ENCODE assay signal across 8 cellular contexts in genomic region chr16:15777533-15778203, GRCh38.
A peak's percentile ranks its signal among the peaks of the same experiment; 100 is the strongest.
DNase-seq lines count a peak whose midpoint lies in the region; ATAC-seq, FAIRE-seq and TF ChIP-seq lines count a peak whose summit lies in the region.

No MANE protein-coding gene starts in this region.

- TF ChIP-seq CTCF in GM12873 (IDR thresholded peaks at IDR 0.05; ENCODE audit: insufficient read depth, low read depth, low read length, missing control alignments) (peak; percentile 70), bronchial epithelial cell (IDR thresholded peaks at IDR 0.05; ENCODE audit: insufficient read depth, low read length, severe bottlenecking) (peak; percentile 50), adrenal gland (IDR thresholded peaks at IDR 0.05) (peak in 1 of 6 experiments; percentile 7)

- H3K9me3 ChIP-seq in adrenal gland (replicated peaks in 1 of 3) = no peaks in the 10 kb centered on the region

- H3K9ac ChIP-seq in rectal smooth muscle tissue (ENCODE audit: low read length) = no peak overlapping the region

- DNase-seq in Ammon's horn (ENCODE audit: low spot score) = peak; percentile 4
- DNase-seq in NCI-H510A (lab: John Stamatoyannopoulos, UW) = peak; percentile 14
- peak; percentile 45 for DNase-seq in bronchial epithelial cell (ENCODE audit: low read depth)
- no peak for DNase-seq in stimulated activated naive CD4-positive, alpha-beta T cell (lab: John Stamatoyannopoulos, UW)
- no peak for DNase-seq in adrenal gland

- no peak for FAIRE-seq in bronchial epithelial cell (lab: Jason Lieb, UNC)

- H3K27ac ChIP-seq in rectal smooth muscle tissue (ENCODE audit: low read depth, low read length) = peak overlapping the region; percentile 71
- H3K27ac ChIP-seq in adrenal gland = no peak overlapping the region

- intact Hi-C loops in adrenal gland (cut with DNase I) = no loop called here

- WGBS in adrenal gland, 4 donors = 61 to 76% (median 64%) methylated on average over 9 to 11 of the region's 11 CpGs

- H3K4me1 ChIP-seq in rectal smooth muscle tissue (ENCODE audit: control insufficient read depth, insufficient read depth, low read length) (peaks cover 22% of the 10 kb centered on the region), adrenal gland (replicated peaks in 1 of 2) (no peaks in the 10 kb centered on the region)

- H3K27me3 ChIP-seq in bronchial epithelial cell (ENCODE audit: control insufficient read depth, insufficient read depth, low read length) (peaks cover 1% of the 10 kb centered on the region), rectal smooth muscle tissue (ENCODE audit: control insufficient read depth, insufficient read depth, low read length) (no peaks in the 10 kb centered on the region), adrenal gland (no peaks in the 10 kb centered on the region)

- no peak for TF ChIP-seq POLR2A in adrenal gland (IDR thresholded peaks at IDR 0.05)

- no peak overlapping the region for H3K4me3 ChIP-seq in bronchial epithelial cell (ENCODE audit: low read depth, low read length)
- H3K4me3 ChIP-seq in rectal smooth muscle tissue (ENCODE audit: low read length) = no peak overlapping the region
- H3K4me3 ChIP-seq in adrenal gland = no peak overlapping the region

- no peaks in the 10 kb centered on the region for H3K36me3 ChIP-seq in bronchial epithelial cell (ENCODE audit: control insufficient read depth, insufficient read depth, low read length)
- H3K36me3 ChIP-seq in rectal smooth muscle tissue (ENCODE audit: control insufficient read depth, insufficient read depth, low read length) = peaks cover 16% of the 10 kb centered on the region
- no peaks in the 10 kb centered on the region for H3K36me3 ChIP-seq in adrenal gland (replicated peaks in 1 of 2)

- ATAC-seq in GM21825 (IDR thresholded peaks at IDR 0.05; ENCODE audit: unreplicated experiment) = no peak

Comparison
In these comparisons a context has a peak if more than half of its experiments do, and no peak if none do; other contexts are left out.
1. DNase-seq: peak in Ammon's horn (single experiment), NCI-H510A (single experiment) and bronchial epithelial cell (single experiment); none in stimulated activated naive CD4-positive, alpha-beta T cell (0 of 6) and adrenal gland (0 of 7).